In genomic region chr13:93655132-93655531, GRCh38 we compare ENCODE assay signal across 20 cellular contexts.
"Had no signal": no experiment of that assay in that cellular context is flagged by ENCODE, and none has a peak within 500 bp of the region (broad histone marks: within the 10 kb centered on the region; RNA-seq: fewer than 3 reads in every experiment).

No MANE protein-coding gene starts in this region.

- H3K27ac Mint-ChIP-seq: T-helper 17 cell had no signal

- H3K4me3 ChIP-seq: MG63, SJSA1, SK-N-MC had no signal

- H3K4me1 Mint-ChIP-seq: T-helper 17 cell had no signal

- ATAC-seq: T-helper 17 cell had no signal

- H3K9me3 ChIP-seq: SJSA1 had no signal

- H3K4me3 Mint-ChIP-seq: T-helper 17 cell had no signal

- H3K27me3 Mint-ChIP-seq: T-helper 17 cell had no signal

- H3K27ac ChIP-seq: SJSA1, SK-N-MC had no signal

- DNase-seq: IMR-90, Karpas-422, KG1, MG63, NCI-H1092, NCI-H1436, NCI-H187, NCI-H2029, NCI-H2081 treated with DMSO at 0.1 percent for 48 hours, NCI-H2227 treated with DMSO at 0.1 percent for 48 hours, NCI-H510A treated with DMSO at 0.1 percent for 48 hours, NCI-H69, NCI-H774, Right ventricle myocardium superior, RPMI8226, SIG-M5, T-helper 1 cell, T-helper 17 cell had no signal

- H3K27me3 ChIP-seq: MG63 had no signal

- H3K4me1 ChIP-seq: SJSA1 had no signal

- H3K36me3 ChIP-seq: MG63, SJSA1 had no signal
